In genomic region chr14:39491134-39491541, GRCh38 we compare ENCODE assay signal across 10 cellular contexts. TPM values are rescaled to one million over a fixed set of nuclear protein-coding genes. Genes with fewer than 3 reads are reported as not detected.
DNase-seq lines count a peak whose midpoint lies in the region; ATAC-seq and TF ChIP-seq lines count a peak whose summit lies in the region.
"Had no signal": no experiment of that assay in that cellular context is flagged by ENCODE, and none has a peak within 500 bp of the region (broad histone marks: within the 10 kb centered on the region; RNA-seq: fewer than 3 reads in every experiment).

No MANE protein-coding gene starts in this region.

- H3K4me1 ChIP-seq in Loucy (ENCODE audit: insufficient read depth, low read length, poor library complexity, severe bottlenecking) (no peaks in the 10 kb centered on the region), upper lobe of right lung (no peaks in the 10 kb centered on the region)

- no peak overlapping the region for H3K9ac ChIP-seq in Loucy (ENCODE audit: low read depth, low read length, poor library complexity, severe bottlenecking)

- ATAC-seq in upper lobe of right lung (no peak), HG03521 (IDR thresholded peaks at IDR 0.05; ENCODE audit: unreplicated experiment) (no peak)

- no peak overlapping the region for H3K4me2 ChIP-seq in Loucy (ENCODE audit: low read depth, low read length, poor library complexity, severe bottlenecking)

- TF ChIP-seq CTCF in Loucy (conservative IDR thresholded peaks at IDR 0.05; ENCODE audit: low read length) (peak; percentile 72), VCaP (conservative IDR thresholded peaks at IDR 0.05) (peak; percentile 66), upper lobe of right lung (IDR thresholded peaks at IDR 0.05) (peak; percentile 64)

- no peak overlapping the region for H3K27ac Mint-ChIP-seq in immature natural killer cell

- H3K27me3 ChIP-seq in Loucy (ENCODE audit: insufficient read depth, low read length, poor library complexity, severe bottlenecking) (no peaks in the 10 kb centered on the region), upper lobe of right lung (no peaks in the 10 kb centered on the region)
- H3K27me3 ChIP-seq: SJSA1 had no signal

- H3F3A ChIP-seq in Loucy (ENCODE audit: low read depth), result no peaks in the 10 kb centered on the region

- no peaks in the 10 kb centered on the region for H3K36me3 Mint-ChIP-seq in immature natural killer cell

- H3K9me2 ChIP-seq in Loucy (replicated peaks; ENCODE audit: low read depth, low read length), result no peaks in the 10 kb centered on the region

- H3K9me3 Mint-ChIP-seq in immature natural killer cell, result peaks cover 0 to 3% (median 1%) of the 10 kb centered on the region in 6 donors

- no peaks in the 10 kb centered on the region for H3K79me2 ChIP-seq in Loucy (ENCODE audit: insufficient read depth, low read length)

- H4K20me1 ChIP-seq in Loucy (ENCODE audit: insufficient read depth, low read length, poor library complexity, severe bottlenecking), result no peaks in the 10 kb centered on the region

- H3K4me3 Mint-ChIP-seq in immature natural killer cell, result no peak overlapping the region

- intact Hi-C loops in upper lobe of right lung (cut with DNase I), result no loop called here

- H3K4me3 ChIP-seq in Loucy (ENCODE audit: low read length, poor library complexity, severe bottlenecking) (no peak overlapping the region), upper lobe of right lung (no peak overlapping the region)
- H3K4me3 ChIP-seq: SJSA1 had no signal

- H3K9me3 ChIP-seq in Loucy (ENCODE audit: insufficient read depth, low read depth, low read length) (no peaks in the 10 kb centered on the region), upper lobe of right lung (no peaks in the 10 kb centered on the region)
- H3K9me3 ChIP-seq: neutrophil, SJSA1 had no signal

- peaks cover 0 to 4% (median 0%) of the 10 kb centered on the region in 3 donors for H3K27me3 Mint-ChIP-seq in immature natural killer cell (ENCODE audit: low read depth in 3 of 3)

- H3K36me3 ChIP-seq in Loucy (ENCODE audit: insufficient read depth, low read length), result no peaks in the 10 kb centered on the region
- no peaks in the 10 kb centered on the region for H3K36me3 ChIP-seq in upper lobe of right lung
- H3K36me3 ChIP-seq: neutrophil, SJSA1 had no signal

- H3K27ac ChIP-seq in VCaP (no peak overlapping the region), upper lobe of right lung (no peak overlapping the region)
- H3K27ac ChIP-seq: neutrophil, SJSA1 had no signal

- no peaks in the 10 kb centered on the region for H3K4me1 Mint-ChIP-seq in immature natural killer cell

- peak overlapping the region; percentile 46; the same call in 1 of the 2 replicates for H2AFZ ChIP-seq in Loucy (ENCODE audit: low read length)

- DNase-seq in DMS79 (lab: John Stamatoyannopoulos, UW) (peak; percentile 36), immature natural killer cell (peak in 2 of 3 donors; percentile 15 to 17), upper lobe of right lung (no peak), T1000 (lab: John Stamatoyannopoulos, UW) (no peak)
- DNase-seq in stimulated activated CD4-positive, alpha-beta T cell treated with anti-CD3 and anti-CD28 coated beads, Interleukin-2, amount 100 ng/mL, for 48 hours, result no peak

RNA-seq across cellular contexts. Expression of gene FBXO33, which starts 58.9 kb away (rescaled TPM):
- 10 to 100 TPM; 13.4 to 18.2 (median 17.6) TPM for polyA plus RNA-seq in immature natural killer cell
- total RNA-seq in upper lobe of right lung, result 13.5 TPM

Comparison
In these comparisons a context has a peak if more than half of its experiments do, and no peak if none do; other contexts are left out.
1. DNase-seq: peak in DMS79 (single experiment) and immature natural killer cell (2 of 3); none in upper lobe of right lung (single experiment), stimulated activated CD4-positive, alpha-beta T cell treated with anti-CD3 and anti-CD28 coated beads, Interleukin-2, amount 100 ng/mL, for 48 hours (0 of 2) and T1000 (single experiment).
2. Peak in every context shown above with its lines, with median percentiles within 50 percentile points of each other: CTCF ChIP-seq.